Comparison of ENCODE assay signal across 14 cellular contexts in the genomic region with DNA sequence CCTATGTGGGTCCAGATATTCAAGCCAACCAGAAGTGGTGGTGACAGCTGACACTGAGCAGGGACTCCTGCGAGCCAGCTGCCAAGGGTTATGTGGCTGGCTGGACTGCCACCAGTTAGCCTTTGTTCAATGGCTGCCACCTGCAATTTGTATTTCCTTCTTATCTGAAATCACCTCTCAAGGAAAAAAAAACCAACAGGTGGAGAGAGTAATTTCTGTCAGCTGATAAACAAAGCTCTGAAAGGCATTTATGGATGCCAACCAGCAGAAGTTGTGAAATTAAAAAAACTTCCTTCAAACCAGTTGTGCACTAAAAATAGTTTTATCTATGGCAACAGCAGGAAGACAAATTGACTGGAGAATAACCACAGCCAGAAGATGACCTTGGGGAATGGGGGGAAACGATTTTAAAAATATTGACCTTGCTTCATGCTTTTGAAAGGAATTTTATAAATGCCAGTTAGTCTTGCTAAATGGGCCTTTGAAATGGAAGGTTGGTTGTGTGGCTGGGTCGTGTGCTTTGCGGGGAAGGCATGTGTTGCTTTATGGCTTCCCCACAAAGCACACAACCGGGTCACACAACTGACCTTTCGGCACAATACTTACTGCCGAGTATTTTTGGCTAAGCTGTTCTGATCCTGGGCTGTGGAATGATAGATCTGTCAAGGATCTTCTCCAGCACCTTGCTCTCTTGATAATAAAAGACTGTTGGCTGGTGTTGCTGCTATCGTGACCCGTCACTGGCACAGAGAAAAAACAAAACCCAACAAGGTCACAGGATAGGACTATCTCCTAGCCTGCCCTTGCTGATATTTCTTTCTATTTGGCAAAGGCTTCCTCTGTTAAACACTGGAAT. TPM values are rescaled to one million over a fixed set of nuclear protein-coding genes. Genes with fewer than 3 reads are reported as not detected.
DNase-seq lines count a peak whose midpoint lies in the region; ATAC-seq and TF ChIP-seq lines count a peak whose summit lies in the region.
"Had no signal": no experiment of that assay in that cellular context is flagged by ENCODE, and none has a peak within 500 bp of the region (broad histone marks: within the 10 kb centered on the region; RNA-seq: fewer than 3 reads in every experiment).

No MANE protein-coding gene starts in this region.

- CTCF ChIA-PET in MCF 10A (lab: Yijun Ruan, JAX) = interaction anchor here (0.6 to 1.2 kb wide), 3 partner anchors 16 to 68 kb away, joined by 3 to 4 read pairs (median 3); no protein-coding TSS in a partner anchor
- CTCF ChIA-PET in activated naive CD4-positive, alpha-beta T cell treated with anti-CD3 and anti-CD28 coated beads, Interleukin-2, amount 10 ng/mL, durations not matched to agents 7 days and 5 days (lab: Charles Lee) = no interaction called here

- no TSS peak for BruUV-seq in MCF 10A (replicated peaks; lab: Mats Ljungman, UMichigan)

- no peak for TF ChIP-seq CTCF in breast epithelium (IDR thresholded peaks at IDR 0.05)
- TF ChIP-seq CTCF in MCF 10A (IDR thresholded peaks at IDR 0.05; ENCODE audit: unreplicated experiment) = no peak
- no peak for TF ChIP-seq CTCF in lung (IDR thresholded peaks at IDR 0.05; ENCODE audit: control extremely low read depth, extremely low read depth)
- no peak for TF ChIP-seq CTCF in upper lobe of right lung (IDR thresholded peaks at IDR 0.05)

- H3K9me3 Mint-ChIP-seq in MCF 10A (ENCODE audit: unreplicated experiment) = no peaks in the 10 kb centered on the region
- no peaks in the 10 kb centered on the region for H3K9me3 Mint-ChIP-seq in activated naive CD4-positive, alpha-beta T cell treated with anti-CD3 and anti-CD28 coated beads, Interleukin-2, amount 10 ng/mL, durations not matched to agents 7 days and 5 days

- H3K4me1 Mint-ChIP-seq in MCF 10A (ENCODE audit: insufficient read depth, unreplicated experiment) = peaks cover 14% of the 10 kb centered on the region
- H3K4me1 Mint-ChIP-seq in activated naive CD4-positive, alpha-beta T cell treated with anti-CD3 and anti-CD28 coated beads, Interleukin-2, amount 10 ng/mL, durations not matched to agents 7 days and 5 days = peaks cover 6% of the 10 kb centered on the region

- no peak overlapping the region for H3K4me3 ChIP-seq in breast epithelium
- H3K4me3 ChIP-seq in lung = no peak overlapping the region
- H3K4me3 ChIP-seq in upper lobe of right lung = no peak overlapping the region
- H3K4me3 ChIP-seq: HAP-1 had no signal

- TF ChIP-seq POLR2A in breast epithelium (IDR thresholded peaks at IDR 0.05) = no peak

- H3K4me3 Mint-ChIP-seq in MCF 10A (ENCODE audit: unreplicated experiment) = no peak overlapping the region
- no peak overlapping the region for H3K4me3 Mint-ChIP-seq in activated naive CD4-positive, alpha-beta T cell treated with anti-CD3 and anti-CD28 coated beads, Interleukin-2, amount 10 ng/mL, durations not matched to agents 7 days and 5 days

- ATAC-seq in lung (ENCODE audit: insufficient read depth, low FRiP score) (no peak), upper lobe of right lung (no peak), GM21528 (IDR thresholded peaks at IDR 0.05; ENCODE audit: low FRiP score, unreplicated experiment) (no peak)

- no peaks in the 10 kb centered on the region for H3K27me3 Mint-ChIP-seq in MCF 10A (ENCODE audit: insufficient read depth, unreplicated experiment)
- H3K27me3 Mint-ChIP-seq in activated naive CD4-positive, alpha-beta T cell treated with anti-CD3 and anti-CD28 coated beads, Interleukin-2, amount 10 ng/mL, durations not matched to agents 7 days and 5 days = peaks cover 36% of the 10 kb centered on the region

- H3K4me1 ChIP-seq in breast epithelium (peaks cover 0 to 17% of the 10 kb centered on the region in 2 donors), lung (ENCODE audit: control insufficient read depth in 2 of 2, insufficient read depth in 2 of 2, low read length in 2 of 2) (peaks cover 6 to 27% of the 10 kb centered on the region in 2 donors), upper lobe of right lung (peaks cover 21% of the 10 kb centered on the region)

- DNase-seq in breast epithelium (ENCODE audit: low spot score in 2 of 2) (no peak), MCF 10A (ENCODE audit: unreplicated experiment) (no peak), dermis blood vessel endothelial cell (peak; percentile 48), lung (ENCODE audit: low spot score) (no peak), upper lobe of right lung (no peak), DMS114 treated with DMSO at 0.1 percent for 48 hours (lab: John Stamatoyannopoulos, UW; ENCODE audit: unreplicated experiment) (no peak)
- DNase-seq in activated naive CD4-positive, alpha-beta T cell treated with anti-CD3 and anti-CD28 coated beads, Interleukin-2, amount 10 ng/mL, durations not matched to agents 7 days and 5 days = no peak
- DNase-seq: activated CD4-positive, alpha-beta T cell treated with anti-CD3 and anti-CD28 coated beads for 4 hours; activated T-cell treated with anti-CD3 and anti-CD28 coated beads, Interleukin-2, amount 50 U/mL, for 48 hours; anterior cingulate cortex; NCI-H187 had no signal

- H3K27ac Mint-ChIP-seq in MCF 10A (ENCODE audit: low read depth, unreplicated experiment) = no peak overlapping the region
- H3K27ac Mint-ChIP-seq in activated naive CD4-positive, alpha-beta T cell treated with anti-CD3 and anti-CD28 coated beads, Interleukin-2, amount 10 ng/mL, durations not matched to agents 7 days and 5 days = no peak overlapping the region

- H3K27ac ChIP-seq in breast epithelium = peak overlapping the region; percentile 82 to 83
- H3K27ac ChIP-seq in lung (ENCODE audit: low read depth in 1 of 2, low read length in 1 of 2) = peak overlapping the region; percentile 79 to 99
- peak overlapping the region; percentile 66 for H3K27ac ChIP-seq in upper lobe of right lung

- H3K27me3 ChIP-seq in breast epithelium = no peaks in the 10 kb centered on the region
- H3K27me3 ChIP-seq in lung (ENCODE audit: control insufficient read depth, insufficient read depth) = no peaks in the 10 kb centered on the region
- no peaks in the 10 kb centered on the region for H3K27me3 ChIP-seq in upper lobe of right lung

- 52 to 54% methylated on average over 9 of the region's 9 CpGs for WGBS in lung, 2 donors

- intact Hi-C loops in breast epithelium (cut with DNase I; ENCODE audit: low total_unique reads) = no loop called here
- intact Hi-C loops in MCF 10A (cut with micrococcal nuclease) = no loop called here
- intact Hi-C loops in upper lobe of right lung (cut with DNase I) = no loop called here

- no peaks in the 10 kb centered on the region for H3K9me3 ChIP-seq in breast epithelium
- H3K9me3 ChIP-seq in lung (ENCODE audit: control insufficient read depth in 2 of 2, insufficient read depth in 1 of 2, low read length in 1 of 2) = no peaks in the 10 kb centered on the region
- H3K9me3 ChIP-seq in upper lobe of right lung = no peaks in the 10 kb centered on the region
- H3K9me3 ChIP-seq: HAP-1 had no signal

- H3K36me3 ChIP-seq in breast epithelium (no peaks in the 10 kb centered on the region), lung (ENCODE audit: control insufficient read depth in 2 of 2, insufficient read depth in 2 of 2, low read length in 2 of 2) (no peaks in the 10 kb centered on the region), upper lobe of right lung (no peaks in the 10 kb centered on the region)
- H3K36me3 ChIP-seq: HAP-1 had no signal

- POLR2A ChIA-PET in MCF 10A (lab: Yijun Ruan, JAX) = interaction anchor here (0.9 to 1.6 kb wide), 3 partner anchors 10 to 16 kb away, joined by 3 to 5 read pairs (median 4); no protein-coding TSS in a partner anchor

- H3K36me3 Mint-ChIP-seq in MCF 10A (ENCODE audit: insufficient read depth, unreplicated experiment) = peaks cover 2% of the 10 kb centered on the region
- no peaks in the 10 kb centered on the region for H3K36me3 Mint-ChIP-seq in activated naive CD4-positive, alpha-beta T cell treated with anti-CD3 and anti-CD28 coated beads, Interleukin-2, amount 10 ng/mL, durations not matched to agents 7 days and 5 days

RNA-seq across cellular contexts. Expression of a gene that starts 3.5 kb away (rescaled TPM):
- total RNA-seq in breast epithelium (10 to 100 TPM; 12.1 to 23.0 (median 16.7) TPM), MCF 10A (2022) (0.96 and 1.3 TPM in 2 replicates), dermis blood vessel endothelial cell (82.5 and 94.7 TPM in 2 replicates), lung (10 to 100 TPM in 1 of 2 donors, 1 to 10 TPM in 1; 6.9 to 36.9 TPM), upper lobe of right lung (30.9 TPM)
- polyA plus RNA-seq in lung = 10 to 100 TPM in 1 of 2 donors, 1 to 10 TPM in 1; 9.0 to 14.2 TPM
- total RNA-seq: T-helper 1 cell treated with Interleukin-12 subunit alpha and Interleukin-12 subunit beta and Interleukin-4 antibody, amounts not matched to agents 30 ng/mL and 1 ng/mL, for 36 hours had no signal
